ENCODE assay signal across 8 cellular contexts in the genomic region with DNA sequence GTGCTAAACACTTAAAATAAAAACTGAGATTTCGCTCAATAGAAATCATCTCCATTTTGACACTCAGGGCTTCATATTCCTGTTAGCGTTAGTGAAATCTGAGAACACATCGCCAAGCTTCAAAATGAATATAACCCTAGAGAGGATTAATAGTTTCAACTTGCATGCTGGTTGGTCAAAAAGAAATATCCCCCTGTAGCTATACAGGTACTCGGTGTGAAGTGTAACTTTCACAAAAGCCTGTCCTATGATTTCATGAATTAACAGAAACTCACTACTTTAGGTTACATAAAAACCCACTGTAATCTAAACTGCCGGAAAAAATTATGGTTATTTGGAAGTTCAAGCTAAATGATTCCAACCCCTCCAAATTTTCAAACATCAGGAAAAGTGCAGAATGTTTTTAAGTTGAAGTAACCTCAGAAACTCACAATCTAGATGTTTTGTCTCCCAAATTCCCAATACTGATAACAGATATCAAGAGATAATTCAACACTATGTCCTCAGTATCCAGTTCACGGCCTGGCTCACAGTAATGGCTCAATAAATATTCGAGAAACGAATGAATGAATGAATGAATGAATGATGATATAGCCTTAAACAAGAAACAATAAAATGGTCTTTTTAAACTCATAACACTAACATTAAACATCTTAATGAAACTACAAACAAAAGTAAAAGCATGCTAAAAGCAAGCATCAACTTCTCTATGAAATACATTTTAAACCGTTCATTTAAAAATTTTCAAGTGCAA. TPM values are rescaled to one million over a fixed set of nuclear protein-coding genes. Genes with fewer than 3 reads are reported as not detected.
DNase-seq lines count a peak whose midpoint lies in the region; ATAC-seq and TF ChIP-seq lines count a peak whose summit lies in the region.

No MANE protein-coding gene starts in this region.

- no peak for DNase-seq in nephron progenitor cell
- DNase-seq in ovary: no peak

- H4K20me1 ChIP-seq in DOHH2 (ENCODE audit: control insufficient read depth, insufficient read depth, low read depth, low read length): peaks cover 36% of the 10 kb centered on the region

- H3K9me2 ChIP-seq in DOHH2 (replicated peaks; ENCODE audit: control insufficient read depth, low read length): no peaks in the 10 kb centered on the region

- intact Hi-C loops in ovary (cut with DNase I): loop anchor here in 2 of 4 donors (5.0 to 10.0 kb wide), 2 partner anchors 181 to 257 kb away; no protein-coding TSS in a partner anchor

- H3K27me3 Mint-ChIP-seq in IgD-negative memory B cell (no peaks in the 10 kb centered on the region), brain (peaks cover 12% of the 10 kb centered on the region), nephron progenitor cell (ENCODE audit: low read depth, poor library complexity) (no peaks in the 10 kb centered on the region)

- ATAC-seq in GM21576 (IDR thresholded peaks at IDR 0.05; ENCODE audit: unreplicated experiment): no peak
- no peak for ATAC-seq in HG03025 (IDR thresholded peaks at IDR 0.05; ENCODE audit: low FRiP score, unreplicated experiment)
- ATAC-seq in GM21390 (IDR thresholded peaks at IDR 0.05; ENCODE audit: unreplicated experiment): no peak

- peak overlapping the region in 2 of 3 donors; percentile 20 to 89 for H3K27ac Mint-ChIP-seq in IgD-negative memory B cell
- H3K27ac Mint-ChIP-seq in brain: peak overlapping the region; percentile 40 to 98 (median 98)
- H3K27ac Mint-ChIP-seq in nephron progenitor cell: no peak overlapping the region

- no peak for TF ChIP-seq EP300 in ovary (IDR thresholded peaks at IDR 0.05)

- no peak for TF ChIP-seq POLR2A in ovary (IDR thresholded peaks at IDR 0.05)

- H3K4me3 ChIP-seq in DOHH2 (ENCODE audit: low read length) (peak overlapping the region; percentile 99), ovary (no peak overlapping the region)

- H3K79me2 ChIP-seq in DOHH2 (ENCODE audit: control insufficient read depth, low read length): peaks cover 78% of the 10 kb centered on the region

- no peaks in the 10 kb centered on the region for H3K9me3 Mint-ChIP-seq in IgD-negative memory B cell
- H3K9me3 Mint-ChIP-seq in brain: no peaks in the 10 kb centered on the region
- H3K9me3 Mint-ChIP-seq in nephron progenitor cell: no peaks in the 10 kb centered on the region

- 40 to 57% (median 49%) methylated on average over 9 of the region's 9 CpGs for WGBS in ovary, 3 donors

- H3K27me3 ChIP-seq in DOHH2 (ENCODE audit: control insufficient read depth, low read length): no peaks in the 10 kb centered on the region; the same call in 1 of the 2 replicates
- H3K27me3 ChIP-seq in ovary: no peaks in the 10 kb centered on the region

- peaks cover 2% of the 10 kb centered on the region for H3K36me3 Mint-ChIP-seq in IgD-negative memory B cell
- H3K36me3 Mint-ChIP-seq in brain: no peaks in the 10 kb centered on the region
- H3K36me3 Mint-ChIP-seq in nephron progenitor cell (ENCODE audit: low read depth): no peaks in the 10 kb centered on the region

- H3K36me3 ChIP-seq in DOHH2 (ENCODE audit: control insufficient read depth, low read length): peaks cover 9% of the 10 kb centered on the region
- no peaks in the 10 kb centered on the region for H3K36me3 ChIP-seq in ovary

- H3K4me1 ChIP-seq in DOHH2 (ENCODE audit: control insufficient read depth, low read length) (peaks cover 56% of the 10 kb centered on the region), ovary (ENCODE audit: insufficient read depth) (peaks cover 3% of the 10 kb centered on the region)

- TF ChIP-seq CTCF in DOHH2 (IDR thresholded peaks at IDR 0.05; ENCODE audit: low read depth, low read length, poor library complexity, severe bottlenecking) (no peak), brain (conservative IDR thresholded peaks at IDR 0.05) (no peak), nephron progenitor cell (IDR thresholded peaks at IDR 0.05) (no peak), ovary (IDR thresholded peaks at IDR 0.05) (no peak)

- H3K4me3 Mint-ChIP-seq in IgD-negative memory B cell (peak overlapping the region; percentile 91 to 98 (median 96)), brain (peak overlapping the region; percentile 92 to 99 (median 95)), nephron progenitor cell (peak overlapping the region; percentile 94)

- H3K27ac ChIP-seq in DOHH2 (ENCODE audit: low read depth, low read length) (no peak overlapping the region), ovary (no peak overlapping the region)

- H3K4me1 Mint-ChIP-seq in IgD-negative memory B cell (peaks cover 53 to 58% (median 54%) of the 10 kb centered on the region in 3 donors), brain (peaks cover 67% of the 10 kb centered on the region), nephron progenitor cell (peaks cover 51% of the 10 kb centered on the region)

- H3K4me2 ChIP-seq in DOHH2 (ENCODE audit: low read length): peak overlapping the region; percentile 73

- H3K9me3 ChIP-seq in DOHH2 (ENCODE audit: control insufficient read depth, insufficient read depth, low read length) (no peaks in the 10 kb centered on the region), ovary (no peaks in the 10 kb centered on the region)

- peaks cover 13% of the 10 kb centered on the region for H3F3A ChIP-seq in DOHH2 (ENCODE audit: control insufficient read depth, insufficient read depth)

RNA-seq across cellular contexts. Expression of a gene that starts 2.5 kb away (rescaled TPM):
- polyA plus RNA-seq in IgD-negative memory B cell: 104 TPM
- polyA plus RNA-seq in brain (ENCODE audit: insufficient read depth, low read depth, low replicate concordance): 7.4 TPM
- 10 to 100 TPM; 26.3 to 77.4 (median 62.8) TPM for total RNA-seq in ovary
- polyA plus RNA-seq in ovary: 10 to 100 TPM; 15.9 to 24.6 TPM
